Comparison of ENCODE assay signal across 22 cellular contexts in the genomic region with DNA sequence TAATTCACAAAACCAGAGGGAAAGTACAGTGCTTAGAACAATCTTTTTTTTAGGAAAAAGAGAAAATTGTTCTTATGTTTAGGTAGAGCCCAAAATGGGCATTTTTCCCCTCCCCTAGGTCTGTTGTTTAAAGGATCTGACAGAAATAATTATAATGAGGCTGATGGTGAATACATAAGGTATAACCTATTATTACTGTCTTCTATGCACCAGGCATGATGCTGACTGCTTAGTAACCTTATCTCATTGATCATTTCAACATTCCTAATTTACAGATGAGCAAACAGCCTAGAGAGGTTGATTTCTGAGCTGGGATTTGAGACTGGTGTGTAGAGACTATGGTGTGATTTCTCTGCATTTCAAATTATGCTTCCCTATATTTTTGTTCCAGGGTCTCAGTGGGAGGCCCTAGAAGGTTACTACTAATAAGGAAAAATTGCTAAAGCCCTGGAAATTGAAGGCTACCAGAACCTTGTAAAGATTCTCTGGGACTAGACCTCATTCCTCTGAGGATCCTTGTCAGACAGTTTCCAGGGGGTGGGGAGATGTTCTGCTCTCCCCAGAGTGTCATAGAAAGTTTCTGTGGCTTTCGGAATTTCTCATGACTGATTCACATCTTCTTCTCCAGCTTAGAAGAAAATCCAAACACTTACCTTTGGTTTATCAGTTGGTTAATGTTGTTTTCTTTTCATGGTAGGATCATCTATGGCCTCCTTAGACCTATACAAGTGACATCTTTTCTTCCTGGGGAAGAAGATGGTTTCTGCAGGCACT. TPM values are rescaled to one million over a fixed set of nuclear protein-coding genes. Genes with fewer than 3 reads are reported as not detected.
DNase-seq lines count a peak whose midpoint lies in the region; ATAC-seq, FAIRE-seq and TF ChIP-seq lines count a peak whose summit lies in the region.
"Had no signal": no experiment of that assay in that cellular context is flagged by ENCODE, and none has a peak within 500 bp of the region (broad histone marks: within the 10 kb centered on the region; RNA-seq: fewer than 3 reads in every experiment).

No MANE protein-coding gene starts in this region.

- no peak overlapping the region for H3K27ac Mint-ChIP-seq in natural killer cell treated with Interleukin-12 subunit alpha and Interleukin-12 subunit beta and Interleukin-15 and Interleukin-18, amount 100 ng/mL, for 72 hours
- H3K27ac Mint-ChIP-seq: CD4-positive, CD25-positive, alpha-beta regulatory T cell had no signal

- in situ Hi-C loops in Panc1 (cut with HindIII; ENCODE audit: low pct_unique_long_range_greater_than_20kb, low sequenced_read_pairs): no loop called here

- ATAC-seq in SK-N-SH treated with all-trans-retinoic acid at 6 μM for 48 hours (no peak), Panc1 (no peak), GM18505 (IDR thresholded peaks at IDR 0.05; ENCODE audit: unreplicated experiment) (no peak)
- no peak for ATAC-seq in natural killer cell treated with Interleukin-12 subunit alpha and Interleukin-12 subunit beta and Interleukin-15 and Interleukin-18, amount 100 ng/mL, for 72 hours

- peak overlapping the region in 1 of 2 experiments; percentile 95; a peak in 2 of 4 replicates for H3K27ac ChIP-seq in SK-N-SH (ENCODE audit: low read depth in 2 of 2, low read length in 1 of 2)
- H3K27ac ChIP-seq in Panc1 (ENCODE audit: low read length): peak overlapping the region; percentile 71; the same call in 1 of the 2 replicates
- H3K27ac ChIP-seq: Peyer's patch had no signal

- H3K79me2 ChIP-seq in SK-N-SH (ENCODE audit: insufficient read depth): no peaks in the 10 kb centered on the region

- peaks cover 32% of the 10 kb centered on the region in 2 experiments; a peak in 3 of 4 replicates for H3K4me1 ChIP-seq in SK-N-SH (ENCODE audit: control insufficient read depth in 1 of 2, insufficient read depth in 2 of 2, low read depth in 1 of 2, low read length in 1 of 2)
- H3K4me1 ChIP-seq in Panc1 (ENCODE audit: control insufficient read depth, insufficient read depth, low read length): peaks cover 55% of the 10 kb centered on the region

- peaks cover 15 to 22% of the 10 kb centered on the region in 2 donors for H3K27me3 Mint-ChIP-seq in natural killer cell treated with Interleukin-12 subunit alpha and Interleukin-12 subunit beta and Interleukin-15 and Interleukin-18, amount 100 ng/mL, for 72 hours

- H3K36me3 ChIP-seq in SK-N-SH (replicated peaks in 1 of 2; ENCODE audit: control insufficient read depth in 1 of 2, insufficient read depth in 2 of 2, low read length in 1 of 2) (no peaks in the 10 kb centered on the region), Panc1 (ENCODE audit: control insufficient read depth, insufficient read depth, low read length) (no peaks in the 10 kb centered on the region), H7 (replicated peaks; ENCODE audit: control insufficient read depth, insufficient read depth, low read length) (0 out of 2 replicates have a peak, but pooled peaks cover 2% of the 10 kb centered on the region)
- H3K36me3 ChIP-seq: Peyer's patch had no signal

- POLR2A ChIA-PET in SK-N-SH (lab: Yijun Ruan, JAX) (no interaction called here), Panc1 (lab: Charles Lee) (no interaction called here)

- H2AFZ ChIP-seq in SK-N-SH (ENCODE audit: low read depth): no peak overlapping the region

- intact Hi-C loops in Panc1 (cut with micrococcal nuclease; ENCODE audit: unreplicated experiment): no loop called here

- no peaks in the 10 kb centered on the region for H3F3A ChIP-seq in SK-N-SH (replicated peaks; ENCODE audit: insufficient read depth)

- TF ChIP-seq POLR2A in GM18505 (IDR thresholded peaks at IDR 0.05; ENCODE audit: borderline replicate concordance, extremely low read depth, insufficient read depth, insufficient read length): no peak

- no peak for DNase-seq in SK-N-SH
- no peak for DNase-seq in Panc1 (ENCODE audit: low read depth, low spot score)
- DNase-seq in natural killer cell treated with Interleukin-12 subunit alpha and Interleukin-12 subunit beta and Interleukin-15 and Interleukin-18, amount 100 ng/mL, for 72 hours (ENCODE audit: low spot score): no peak
- DNase-seq in H7: no peak
- DNase-seq in activated effector memory CD4-positive, alpha-beta T cell treated with anti-CD3 and anti-CD28 coated beads, Interleukin-2, amount 50 U/mL, for 16 hours: no peak
- DNase-seq: AML-193; CD4-positive, CD25-positive, alpha-beta regulatory T cell; DMS79; KBM-7; NCI-H1105 treated with DMSO at 0.1 percent for 48 hours; NCI-H2029 treated with DMSO at 0.1 percent for 48 hours; NCI-H226; NCI-H526; Peyer's patch; SHP77 treated with DMSO at 0.1 percent for 48 hours had no signal

- no peaks in the 10 kb centered on the region for H3K9me3 Mint-ChIP-seq in natural killer cell treated with Interleukin-12 subunit alpha and Interleukin-12 subunit beta and Interleukin-15 and Interleukin-18, amount 100 ng/mL, for 72 hours

- FAIRE-seq in islet of Langerhans (lab: Jason Lieb, UNC): peak; percentile 27
- FAIRE-seq: A549, G401.6, GM12891, GM19239 had no signal

- H3K36me3 Mint-ChIP-seq in natural killer cell treated with Interleukin-12 subunit alpha and Interleukin-12 subunit beta and Interleukin-15 and Interleukin-18, amount 100 ng/mL, for 72 hours: no peaks in the 10 kb centered on the region
- H3K36me3 Mint-ChIP-seq: CD4-positive, CD25-positive, alpha-beta regulatory T cell had no signal

- no peak for TF ChIP-seq EP300 in SK-N-SH (IDR thresholded peaks at IDR 0.05; ENCODE audit: borderline replicate concordance in 1 of 2, low read depth in 1 of 2, low read length in 1 of 2)

- BruUV-seq in Panc1 (replicated peaks; lab: Mats Ljungman, UMichigan): no TSS peak

- H3K9ac ChIP-seq in SK-N-SH: no peak overlapping the region

- no peaks in the 10 kb centered on the region for H3K4me1 Mint-ChIP-seq in natural killer cell treated with Interleukin-12 subunit alpha and Interleukin-12 subunit beta and Interleukin-15 and Interleukin-18, amount 100 ng/mL, for 72 hours (ENCODE audit: low read depth in 2 of 2)
- H3K4me1 Mint-ChIP-seq: CD4-positive, CD25-positive, alpha-beta regulatory T cell had no signal

- no peak overlapping the region for H3K4me3 Mint-ChIP-seq in natural killer cell treated with Interleukin-12 subunit alpha and Interleukin-12 subunit beta and Interleukin-15 and Interleukin-18, amount 100 ng/mL, for 72 hours
- H3K4me3 Mint-ChIP-seq: CD4-positive, CD25-positive, alpha-beta regulatory T cell had no signal

- CTCF ChIA-PET in SK-N-SH (lab: Yijun Ruan, JAX): interaction anchor here (1.3 to 2.5 kb wide), 8 partner anchors 12 to 428 kb away, joined by 3 to 6 read pairs (median 4); a partner anchor contains a TSS
- CTCF ChIA-PET in Panc1 (lab: Charles Lee): no interaction called here

- no peaks in the 10 kb centered on the region for H3K9me2 ChIP-seq in SK-N-SH

- no peaks in the 10 kb centered on the region for H4K20me1 ChIP-seq in SK-N-SH (ENCODE audit: insufficient read depth)

- H3K9me3 ChIP-seq in SK-N-SH (no peaks in the 10 kb centered on the region), Panc1 (ENCODE audit: control insufficient read depth, insufficient read depth, low read depth, low read length) (no peaks in the 10 kb centered on the region)
- H3K9me3 ChIP-seq: Peyer's patch had no signal

- TF ChIP-seq CTCF in SK-N-SH (IDR thresholded peaks at IDR 0.05): no peak
- no peak for TF ChIP-seq CTCF in Panc1 (IDR thresholded peaks at IDR 0.05)

- WGBS in SK-N-SH (ENCODE audit: low lambda C conversion rate): 71% methylated on average over 1 of the region's 1 CpG

- no peaks in the 10 kb centered on the region for H3K27me3 ChIP-seq in SK-N-SH (ENCODE audit: insufficient read depth)
- no peaks in the 10 kb centered on the region for H3K27me3 ChIP-seq in Panc1 (ENCODE audit: control insufficient read depth, insufficient read depth, low read length)
- H3K27me3 ChIP-seq in H7 (ENCODE audit: control insufficient read depth, insufficient read depth, low read length): no peaks in the 10 kb centered on the region
- H3K27me3 ChIP-seq: Peyer's patch had no signal

- TF ChIP-seq RAD21 in SK-N-SH (IDR thresholded peaks at IDR 0.05; ENCODE audit: low read length): no peak

- H3K4me2 ChIP-seq in SK-N-SH: no peak overlapping the region

- no peak overlapping the region for H3K4me3 ChIP-seq in SK-N-SH (ENCODE audit: low read depth in 2 of 2, low read length in 1 of 2)
- H3K4me3 ChIP-seq in Panc1 (ENCODE audit: low read depth in 2 of 2, low read length in 2 of 2): no peak overlapping the region
- no peak overlapping the region for H3K4me3 ChIP-seq in H7 (ENCODE audit: insufficient read depth, low read depth, low read length)
- H3K4me3 ChIP-seq: A549, Peyer's patch had no signal

TF ChIP-seq in SK-N-SH, 30 proteins besides CTCF, POLR2A, EP300 and RAD21 (continues in another document):
- TF ChIP-seq JUND (IDR thresholded peaks at IDR 0.05) (no peak), FOXJ3 (CRISPR knock-in tag; IDR thresholded peaks at IDR 0.05) (no peak)

TF ChIP-seq in SK-N-SH treated with all-trans-retinoic acid at 6 μM for 48 hours, 23 proteins besides CTCF, POLR2A, EP300 and RAD21 (continues in another document):
- TF ChIP-seq ZFP3 (CRISPR knock-in tag; IDR thresholded peaks at IDR 0.05): no peak
- no peak for TF ChIP-seq PPARA (CRISPR knock-in tag; IDR thresholded peaks at IDR 0.05; ENCODE audit: borderline replicate concordance)
- TF ChIP-seq ISL1 (CRISPR knock-in tag; IDR thresholded peaks at IDR 0.05): no peak
- TF ChIP-seq GLIS3 (CRISPR knock-in tag; IDR thresholded peaks at IDR 0.05): no peak
- no peak for TF ChIP-seq ZNF70 (CRISPR knock-in tag; IDR thresholded peaks at IDR 0.05)
- no peak for TF ChIP-seq ESRRG (CRISPR knock-in tag; IDR thresholded peaks at IDR 0.05)
- TF ChIP-seq CSDC2 (CRISPR knock-in tag; IDR thresholded peaks at IDR 0.05): no peak
- no peak for TF ChIP-seq TOX (CRISPR knock-in tag; IDR thresholded peaks at IDR 0.05; ENCODE audit: borderline replicate concordance)
- no peak for TF ChIP-seq BACH2 (CRISPR knock-in tag; IDR thresholded peaks at IDR 0.05; ENCODE audit: borderline replicate concordance)

RNA-seq across cellular contexts. Expression of a gene that starts 44.9 kb away (rescaled TPM):
- 4.0 and 5.5 TPM in 2 replicates for polyA plus RNA-seq in SK-N-SH (2012; rRNA removed)
- polyA plus RNA-seq in SK-N-SH (2012; cell fraction: cytosol; rRNA removed): 6.1 and 6.7 TPM in 2 replicates
- polyA plus RNA-seq in SK-N-SH (2012; cell fraction: nucleus; rRNA removed): 3.8 and 5.0 TPM in 2 replicates
- total RNA-seq in Panc1 (2021; ENCODE audit: unreplicated experiment): 19.3 TPM
- polyA plus RNA-seq in Panc1 (2012; ENCODE audit: insufficient read length): 7.8 TPM
- total RNA-seq in natural killer cell treated with Interleukin-12 subunit alpha and Interleukin-12 subunit beta and Interleukin-15 and Interleukin-18, amount 100 ng/mL, for 72 hours: under 1 TPM in 1 of 2 donors, not detected in 1; 0.38 TPM
- total RNA-seq in H7 (2014; rRNA removed; shearing (Covaris generic)): 63.4 and 94.3 TPM in 2 replicates
- total RNA-seq: CD4-positive, CD25-positive, alpha-beta regulatory T cell had no signal
- polyA plus RNA-seq: CD4-positive, CD25-positive, alpha-beta regulatory T cell had no signal

Comparison
In these comparisons a context has a peak if more than half of its experiments do, and no peak if none do; other contexts are left out.
1. RNA of a gene that starts 44.9 kb away (total RNA-seq): 63.4 to 94.3 TPM in H7 and 19.3 TPM in Panc1 (single experiment); 0.38 TPM in natural killer cell treated with Interleukin-12 subunit alpha and Interleukin-12 subunit beta and Interleukin-15 and Interleukin-18, amount 100 ng/mL, for 72 hours; every median in the first group is over 10 times any median in the second.